In the genomic region with DNA sequence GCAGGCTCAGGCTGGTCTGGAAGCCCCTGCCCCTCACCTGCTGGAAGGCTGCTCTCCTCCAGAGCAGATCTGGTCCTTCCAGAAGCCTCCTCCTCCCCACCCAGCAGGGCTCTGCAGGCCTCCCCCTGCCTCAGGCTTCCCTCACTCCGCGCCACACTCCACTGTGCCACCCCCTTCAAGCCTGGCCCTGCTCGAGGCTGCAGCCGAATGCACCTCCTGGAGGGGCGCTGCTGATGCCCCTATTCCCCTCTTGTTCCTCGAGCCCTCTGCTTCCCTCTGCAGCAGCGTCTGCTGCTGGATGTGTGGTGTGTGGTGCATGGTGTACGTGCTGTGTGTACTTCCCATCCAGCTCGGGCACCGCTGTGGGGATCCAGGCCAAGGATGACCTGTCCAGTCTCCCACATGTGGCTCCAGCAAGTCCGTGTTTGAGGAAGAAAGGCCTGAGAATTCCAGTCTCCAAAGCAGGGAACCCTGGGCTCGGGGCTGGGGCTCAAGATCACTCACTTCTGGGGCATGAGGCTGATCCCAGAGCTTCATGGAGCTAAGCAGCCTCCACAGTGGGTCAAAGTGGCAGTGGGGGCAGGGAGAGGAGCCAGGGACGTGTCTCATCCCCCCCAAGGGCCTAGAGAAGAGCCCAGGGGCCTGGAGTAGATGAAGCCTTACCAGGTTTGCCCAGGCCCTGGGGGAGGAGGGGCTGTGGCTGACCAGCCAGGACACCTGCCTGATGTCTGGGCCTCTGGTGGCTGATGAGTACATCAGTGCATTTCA, we compare ENCODE assay signal across 1 cellular context.
TF ChIP-seq lines count a peak whose summit lies in the region.

No MANE protein-coding gene starts in this region.

TF ChIP-seq in SK-N-SH treated with all-trans-retinoic acid at 6 μM for 48 hours, 23 proteins besides CTCF, POLR2A, EP300 and RAD21 (continued from another document):
- TF ChIP-seq TSHZ2 (CRISPR knock-in tag; IDR thresholded peaks at IDR 0.05) (no peak), ZFP3 (CRISPR knock-in tag; IDR thresholded peaks at IDR 0.05) (no peak), POU6F1 (CRISPR knock-in tag; IDR thresholded peaks at IDR 0.05; ENCODE audit: borderline replicate concordance, low read depth) (no peak), ESRRG (CRISPR knock-in tag; IDR thresholded peaks at IDR 0.05) (no peak), BACH2 (CRISPR knock-in tag; IDR thresholded peaks at IDR 0.05; ENCODE audit: borderline replicate concordance) (no peak), TOX (CRISPR knock-in tag; IDR thresholded peaks at IDR 0.05; ENCODE audit: borderline replicate concordance) (no peak), OSR1 (CRISPR knock-in tag; IDR thresholded peaks at IDR 0.05) (no peak), ZNF565 (CRISPR knock-in tag; conservative IDR thresholded peaks at IDR 0.05; ENCODE audit: low read depth) (no peak), ZNF70 (CRISPR knock-in tag; IDR thresholded peaks at IDR 0.05) (no peak), PPARA (CRISPR knock-in tag; IDR thresholded peaks at IDR 0.05; ENCODE audit: borderline replicate concordance) (no peak), RARB (CRISPR knock-in tag; IDR thresholded peaks at IDR 0.05) (no peak), ZC3H10 (CRISPR knock-in tag; IDR thresholded peaks at IDR 0.05) (no peak), CSDC2 (CRISPR knock-in tag; IDR thresholded peaks at IDR 0.05) (no peak), ISL1 (CRISPR knock-in tag; IDR thresholded peaks at IDR 0.05) (no peak)
- TF ChIP-seq, protein P1, sequence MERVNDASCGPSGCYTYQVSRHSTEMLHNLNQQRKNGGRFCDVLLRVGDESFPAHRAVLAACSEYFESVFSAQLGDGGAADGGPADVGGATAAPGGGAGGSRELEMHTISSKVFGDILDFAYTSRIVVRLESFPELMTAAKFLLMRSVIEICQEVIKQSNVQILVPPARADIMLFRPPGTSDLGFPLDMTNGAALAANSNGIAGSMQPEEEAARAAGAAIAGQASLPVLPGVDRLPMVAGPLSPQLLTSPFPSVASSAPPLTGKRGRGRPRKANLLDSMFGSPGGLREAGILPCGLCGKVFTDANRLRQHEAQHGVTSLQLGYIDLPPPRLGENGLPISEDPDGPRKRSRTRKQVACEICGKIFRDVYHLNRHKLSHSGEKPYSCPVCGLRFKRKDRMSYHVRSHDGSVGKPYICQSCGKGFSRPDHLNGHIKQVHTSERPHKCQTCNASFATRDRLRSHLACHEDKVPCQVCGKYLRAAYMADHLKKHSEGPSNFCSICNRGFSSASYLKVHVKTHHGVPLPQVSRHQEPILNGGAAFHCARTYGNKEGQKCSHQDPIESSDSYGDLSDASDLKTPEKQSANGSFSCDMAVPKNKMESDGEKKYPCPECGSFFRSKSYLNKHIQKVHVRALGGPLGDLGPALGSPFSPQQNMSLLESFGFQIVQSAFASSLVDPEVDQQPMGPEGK (CRISPR knock-in tag; IDR thresholded peaks at IDR 0.05; ENCODE audit: borderline replicate concordance) = no peak
